8 cellular contexts compared by ENCODE assay signal in the genomic region with DNA sequence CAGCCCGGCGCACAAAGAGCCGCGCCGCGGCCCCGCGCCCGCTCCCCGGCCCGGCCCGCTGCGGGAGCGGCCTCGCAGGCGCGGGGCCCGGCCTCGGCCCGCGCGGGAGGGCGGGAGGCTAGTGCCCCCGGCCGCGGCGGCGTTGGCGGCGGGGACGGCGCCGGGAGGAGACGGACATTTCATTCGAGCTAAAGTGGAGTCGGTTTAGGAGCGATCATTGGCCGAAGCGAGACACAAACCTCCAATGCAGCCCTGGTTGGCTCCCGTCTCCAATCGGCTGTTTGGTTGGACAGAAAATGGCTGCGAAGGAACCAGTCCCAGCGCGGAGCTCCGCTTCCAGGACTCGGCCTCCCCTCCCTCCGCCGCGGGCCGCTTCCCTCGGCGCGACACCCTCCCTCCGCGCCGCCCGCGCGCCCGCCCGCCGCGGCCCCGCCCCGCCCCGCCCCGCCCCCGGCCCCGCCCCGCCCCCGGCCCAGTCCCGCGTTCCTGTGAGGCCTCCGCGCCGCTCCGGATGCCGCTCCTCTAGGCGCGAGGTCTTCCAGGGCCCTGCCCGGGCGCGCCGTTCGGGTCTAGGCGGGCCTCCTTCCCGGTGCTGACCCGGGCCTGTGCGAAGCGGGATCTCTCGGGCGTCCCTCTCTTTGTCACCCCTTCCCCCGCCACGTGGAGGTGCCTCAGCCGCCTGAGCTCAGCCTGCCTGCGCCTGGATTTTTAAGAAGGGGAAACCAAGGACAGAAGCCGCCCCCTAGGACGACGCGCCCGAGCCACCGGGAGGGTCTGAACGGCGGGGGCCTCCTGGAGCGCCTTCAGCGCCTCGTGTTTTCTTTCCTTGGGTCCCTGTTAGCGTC. TPM values are rescaled to one million over a fixed set of nuclear protein-coding genes. Genes with fewer than 3 reads are reported as not detected.
DNase-seq lines count a peak whose midpoint lies in the region; ATAC-seq and TF ChIP-seq lines count a peak whose summit lies in the region.

Gene NFYB, minus strand, starts transcription at position 309 of the 845 bp plus-strand sequence. CDS start 2,757 bp downstream, outside the sequence.

- no peaks in the 10 kb centered on the region for H3K9me3 ChIP-seq in DOHH2 (ENCODE audit: control insufficient read depth, insufficient read depth, low read length)

- H3K4me3 ChIP-seq in DOHH2 (ENCODE audit: low read length) (peak within 1 kb of the TSS; percentile 93), GM23338 (peak within 1 kb of the TSS; percentile 64), fibroblast of mammary gland (ENCODE audit: control insufficient read depth, low read depth, low read length) (peak within 1 kb of the TSS; percentile 79)

- H3K27me3 Mint-ChIP-seq in GM23338 (ENCODE audit: insufficient read depth, low read depth, poor library complexity) (no peaks in the 10 kb centered on the region), natural killer cell (ENCODE audit: low read depth in 2 of 2) (peaks cover 0 to 3% of the 10 kb centered on the region in 2 donors)
- H3K27me3 Mint-ChIP-seq in activated T-helper 17 cell treated with anti-CD3 and anti-CD28 coated beads, Interleukin-2, amount 50 U/mL, for 72 hours, result peaks cover 4% of the 10 kb centered on the region

- H3F3A ChIP-seq in DOHH2 (ENCODE audit: control insufficient read depth, insufficient read depth) (peaks cover 8% of the 10 kb centered on the region; the same call in 1 of the 2 replicates), GM23338 (replicated peaks; ENCODE audit: low read depth) (peaks cover 7% of the 10 kb centered on the region; the same call in 1 of the 2 replicates)

- DNase-seq in GM23338 (ENCODE audit: low spot score) (peak; percentile 97), LHCN-M2 (ENCODE audit: low read depth) (peak; percentile 96), RPMI8226 (peak; percentile 89), fibroblast of mammary gland (ENCODE audit: low read depth) (peak; percentile 97), natural killer cell (peak; percentile 88)
- peak; percentile 88 for DNase-seq in stimulated activated naive CD4-positive, alpha-beta T cell treated with Interleukin-2 at 50 U/mL for 16 hours (lab: John Stamatoyannopoulos, UW)

- peaks cover 26% of the 10 kb centered on the region for H3K4me1 Mint-ChIP-seq in GM23338
- no peaks in the 10 kb centered on the region for H3K4me1 Mint-ChIP-seq in activated T-helper 17 cell treated with anti-CD3 and anti-CD28 coated beads, Interleukin-2, amount 50 U/mL, for 72 hours
- no peaks in the 10 kb centered on the region for H3K4me1 Mint-ChIP-seq in natural killer cell

- H3K9me3 Mint-ChIP-seq in GM23338 (no peaks in the 10 kb centered on the region), natural killer cell (no peaks in the 10 kb centered on the region)
- no peaks in the 10 kb centered on the region for H3K9me3 Mint-ChIP-seq in activated T-helper 17 cell treated with anti-CD3 and anti-CD28 coated beads, Interleukin-2, amount 50 U/mL, for 72 hours

- H4K20me1 ChIP-seq in DOHH2 (ENCODE audit: control insufficient read depth, insufficient read depth, low read depth, low read length) (no peaks in the 10 kb centered on the region), GM23338 (replicated peaks; ENCODE audit: insufficient read depth) (no peaks in the 10 kb centered on the region)

- peak within 1 kb of the TSS; percentile 96; the same call in 1 of the 2 replicates for H2AFZ ChIP-seq in GM23338

- peaks cover 30% of the 10 kb centered on the region for H3K4me1 ChIP-seq in DOHH2 (ENCODE audit: control insufficient read depth, low read length)
- H3K4me1 ChIP-seq in GM23338 (ENCODE audit: insufficient read depth), result peaks cover 22% of the 10 kb centered on the region

- intact Hi-C loops in natural killer cell (cut with micrococcal nuclease), result loop anchor here (1.0 to 2.0 kb wide), 3 partner anchors 73 to 208 kb away; partner anchors contain the start of genes HCFC2 and HSP90B1

- H3K27ac ChIP-seq in DOHH2 (ENCODE audit: low read depth, low read length), result peak within 1 kb of the TSS; percentile 81
- H3K27ac ChIP-seq in GM23338 (ENCODE audit: low read depth), result peak within 1 kb of the TSS; percentile 85

- H3K79me2 ChIP-seq in DOHH2 (ENCODE audit: control insufficient read depth, low read length) (peaks cover 42% of the 10 kb centered on the region), GM23338 (replicated peaks; ENCODE audit: insufficient read depth) (peaks cover 40% of the 10 kb centered on the region)

- H3K27me3 ChIP-seq in DOHH2 (ENCODE audit: control insufficient read depth, low read length) (no peaks in the 10 kb centered on the region), GM23338 (ENCODE audit: insufficient read depth) (no peaks in the 10 kb centered on the region)

- H3K36me3 Mint-ChIP-seq in GM23338 (ENCODE audit: low read depth) (no peaks in the 10 kb centered on the region), natural killer cell (no peaks in the 10 kb centered on the region)
- H3K36me3 Mint-ChIP-seq in activated T-helper 17 cell treated with anti-CD3 and anti-CD28 coated beads, Interleukin-2, amount 50 U/mL, for 72 hours (ENCODE audit: low read depth), result no peaks in the 10 kb centered on the region

- ATAC-seq in GM23338 (peak; percentile 92), natural killer cell (peak; percentile 94 to 98 (median 94))
- ATAC-seq in activated T-helper 17 cell treated with anti-CD3 and anti-CD28 coated beads, Interleukin-2, amount 50 U/mL, for 72 hours (replicated peaks), result peak; percentile 97

- peak within 1 kb of the TSS; percentile 85 for H3K4me2 ChIP-seq in DOHH2 (ENCODE audit: low read length)
- H3K4me2 ChIP-seq in GM23338, result peak within 1 kb of the TSS; percentile 86

- H3K9me2 ChIP-seq in DOHH2 (replicated peaks; ENCODE audit: control insufficient read depth, low read length), result no peaks in the 10 kb centered on the region
- no peaks in the 10 kb centered on the region for H3K9me2 ChIP-seq in GM23338 (ENCODE audit: insufficient read depth)

- H3K4me3 Mint-ChIP-seq in GM23338 (peak within 1 kb of the TSS; percentile 90), natural killer cell (peak within 1 kb of the TSS; percentile 74)
- H3K4me3 Mint-ChIP-seq in activated T-helper 17 cell treated with anti-CD3 and anti-CD28 coated beads, Interleukin-2, amount 50 U/mL, for 72 hours, result peak within 1 kb of the TSS; percentile 79

- H3K36me3 ChIP-seq in DOHH2 (ENCODE audit: control insufficient read depth, low read length), result peaks cover 28% of the 10 kb centered on the region
- H3K36me3 ChIP-seq in GM23338 (ENCODE audit: insufficient read depth), result no peaks in the 10 kb centered on the region; the same call in 1 of the 2 replicates

- H3K27ac Mint-ChIP-seq in GM23338, result peak within 1 kb of the TSS; percentile 96
- H3K27ac Mint-ChIP-seq in activated T-helper 17 cell treated with anti-CD3 and anti-CD28 coated beads, Interleukin-2, amount 50 U/mL, for 72 hours, result peak within 1 kb of the TSS; percentile 65
- H3K27ac Mint-ChIP-seq in natural killer cell, result peak within 1 kb of the TSS; percentile 28 to 63

- TF ChIP-seq CTCF in DOHH2 (IDR thresholded peaks at IDR 0.05; ENCODE audit: low read depth, low read length, poor library complexity, severe bottlenecking), result no peak
- TF ChIP-seq CTCF in GM23338 (conservative IDR thresholded peaks at IDR 0.05; ENCODE audit: low read depth in 2 of 2), result no peak
- TF ChIP-seq CTCF in fibroblast of mammary gland (conservative IDR thresholded peaks at IDR 0.05; ENCODE audit: control insufficient read depth, insufficient read depth, low read depth, low read length), result no peak
- no peak for TF ChIP-seq CTCF in natural killer cell (IDR thresholded peaks at IDR 0.05)

TF ChIP-seq in GM23338, 12 proteins besides CTCF, POLR2A, EP300 and RAD21 (continues in another document):
- TF ChIP-seq CREB1 (CRISPR knock-in tag; IDR thresholded peaks at IDR 0.05; ENCODE audit: low read depth) (0 out of 2 replicates have a peak, but pooled peaks have one; percentile 15), JUNB (IDR thresholded peaks at IDR 0.05; ENCODE audit: unreplicated experiment) (no peak), ZNF114 (CRISPR knock-in tag; IDR thresholded peaks at IDR 0.05) (no peak), POLR2AphosphoS5 (IDR thresholded peaks at IDR 0.05; ENCODE audit: low read depth) (peak; percentile 78), ZNF331 (CRISPR knock-in tag; IDR thresholded peaks at IDR 0.05; ENCODE audit: low read depth) (no peak), NANOG (IDR thresholded peaks at IDR 0.05; ENCODE audit: borderline replicate concordance) (no peak), EZH2 (IDR thresholded peaks at IDR 0.05; ENCODE audit: low read depth, unreplicated experiment) (no peak), EZH2phosphoT487 (IDR thresholded peaks at IDR 0.05; ENCODE audit: unreplicated experiment) (no peak)
- TF ChIP-seq, protein P1, sequence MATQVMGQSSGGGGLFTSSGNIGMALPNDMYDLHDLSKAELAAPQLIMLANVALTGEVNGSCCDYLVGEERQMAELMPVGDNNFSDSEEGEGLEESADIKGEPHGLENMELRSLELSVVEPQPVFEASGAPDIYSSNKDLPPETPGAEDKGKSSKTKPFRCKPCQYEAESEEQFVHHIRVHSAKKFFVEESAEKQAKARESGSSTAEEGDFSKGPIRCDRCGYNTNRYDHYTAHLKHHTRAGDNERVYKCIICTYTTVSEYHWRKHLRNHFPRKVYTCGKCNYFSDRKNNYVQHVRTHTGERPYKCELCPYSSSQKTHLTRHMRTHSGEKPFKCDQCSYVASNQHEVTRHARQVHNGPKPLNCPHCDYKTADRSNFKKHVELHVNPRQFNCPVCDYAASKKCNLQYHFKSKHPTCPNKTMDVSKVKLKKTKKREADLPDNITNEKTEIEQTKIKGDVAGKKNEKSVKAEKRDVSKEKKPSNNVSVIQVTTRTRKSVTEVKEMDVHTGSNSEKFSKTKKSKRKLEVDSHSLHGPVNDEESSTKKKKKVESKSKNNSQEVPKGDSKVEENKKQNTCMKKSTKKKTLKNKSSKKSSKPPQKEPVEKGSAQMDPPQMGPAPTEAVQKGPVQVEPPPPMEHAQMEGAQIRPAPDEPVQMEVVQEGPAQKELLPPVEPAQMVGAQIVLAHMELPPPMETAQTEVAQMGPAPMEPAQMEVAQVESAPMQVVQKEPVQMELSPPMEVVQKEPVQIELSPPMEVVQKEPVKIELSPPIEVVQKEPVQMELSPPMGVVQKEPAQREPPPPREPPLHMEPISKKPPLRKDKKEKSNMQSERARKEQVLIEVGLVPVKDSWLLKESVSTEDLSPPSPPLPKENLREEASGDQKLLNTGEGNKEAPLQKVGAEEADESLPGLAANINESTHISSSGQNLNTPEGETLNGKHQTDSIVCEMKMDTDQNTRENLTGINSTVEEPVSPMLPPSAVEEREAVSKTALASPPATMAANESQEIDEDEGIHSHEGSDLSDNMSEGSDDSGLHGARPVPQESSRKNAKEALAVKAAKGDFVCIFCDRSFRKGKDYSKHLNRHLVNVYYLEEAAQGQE (IDR thresholded peaks at IDR 0.05; ENCODE audit: unreplicated experiment), result no peak

RNA-seq across cellular contexts. Expression of gene NFYB, which starts in this region (rescaled TPM):
- total RNA-seq in GM23338 (2014; rRNA removed; shearing (Covaris generic)), result 28.9 and 32.7 TPM in 2 replicates
- 51.9 and 67.2 TPM in 2 replicates for polyA plus RNA-seq in GM23338 (2016; fragmentation: Nextera tagmentation; extraction: Ambion mirVana)
- total RNA-seq in LHCN-M2 (2014; rRNA removed), result 18.3 and 18.8 TPM in 2 replicates
- polyA plus RNA-seq in LHCN-M2 (2012), result 10.7 TPM
- total RNA-seq in activated T-helper 17 cell treated with anti-CD3 and anti-CD28 coated beads, Interleukin-2, amount 50 U/mL, for 72 hours, result 10 to 100 TPM in 1 of 2 donors, 1 to 10 TPM in 1; 8.9 to 15.1 TPM
- 10 to 100 TPM; 13.3 to 17.4 (median 13.6) TPM for total RNA-seq in natural killer cell

Comparison
In these comparisons a context has a peak if more than half of its experiments do, and no peak if none do; other contexts are left out.
1. Peak in every context shown above with its lines: DNase-seq, ATAC-seq, H3K4me3 ChIP-seq and H3K27ac ChIP-seq.
2. H3K27ac Mint-ChIP-seq: peak in every context shown above with its lines; median percentile 96 in GM23338; 65 in activated T-helper 17 cell treated with anti-CD3 and anti-CD28 coated beads, Interleukin-2, amount 50 U/mL, for 72 hours; 46 in natural killer cell.